In genomic region chr17:57906910-57907309, GRCh38 we compare ENCODE assay signal across 12 cellular contexts. TPM values are rescaled to one million over a fixed set of nuclear protein-coding genes. Genes with fewer than 3 reads are reported as not detected.
A peak's percentile ranks its signal among the peaks of the same experiment; 100 is the strongest.
DNase-seq lines count a peak whose midpoint lies in the region; ATAC-seq and TF ChIP-seq lines count a peak whose summit lies in the region.
"Had no signal": no experiment of that assay in that cellular context is flagged by ENCODE, and none has a peak within 500 bp of the region (broad histone marks: within the 10 kb centered on the region; RNA-seq: fewer than 3 reads in every experiment).

No MANE protein-coding gene starts in this region.

- CTCF ChIA-PET in T-cell (lab: Charles Lee), result interaction anchor here in 1 of 2 donors (0.8 kb wide), 1 partner anchor 93 kb away, joined by 8 read pairs; no protein-coding TSS in a partner anchor

- ATAC-seq in T-cell (replicated peaks in 1 of 4) (no peak), GM19397 (IDR thresholded peaks at IDR 0.05; ENCODE audit: unreplicated experiment) (no peak), esophagus mucosa (no peak)

- H3K36me3 ChIP-seq in endodermal cell (ENCODE audit: control insufficient read depth, insufficient read depth, low read length), result no peaks in the 10 kb centered on the region

- H3K9me3 ChIP-seq in endodermal cell (ENCODE audit: control insufficient read depth, low read length), result no peaks in the 10 kb centered on the region

- peak; percentile 68 for TF ChIP-seq CTCF in endodermal cell (conservative IDR thresholded peaks at IDR 0.05)

- POLR2A ChIA-PET in T-cell (lab: Charles Lee), result no interaction called here

- no peak overlapping the region for H3K9ac ChIP-seq in endodermal cell (ENCODE audit: extremely low read depth, low read length, poor library complexity, severe bottlenecking)

- H3K4me1 Mint-ChIP-seq in endodermal cell, result peaks cover 45% of the 10 kb centered on the region
- H3K4me1 Mint-ChIP-seq in T-cell, result peaks cover 12 to 13% (median 13%) of the 10 kb centered on the region in 3 donors

- DNase-seq in Daoy (ENCODE audit: low read depth) (peak; percentile 36), NCI-H69 (lab: John Stamatoyannopoulos, UW) (peak; percentile 66), endodermal cell (peak; percentile 91), posterior cingulate gyrus (peak; percentile 72 to 98 (median 86)), T-cell (no peak), NCI-H1092 treated with DMSO at 0.1 percent for 48 hours (lab: John Stamatoyannopoulos, UW) (no peak)
- DNase-seq: activated CD4-positive, CD25-positive, alpha-beta regulatory T cell treated with anti-CD3 and anti-CD28 coated beads, Interleukin-2, amount 50 U/mL, for 72 hours; NCI-H2171; small intestine had no signal

- WGBS in endodermal cell (ENCODE audit: insufficient coverage in 1 of 2, insufficient read length in 1 of 2), 2 experiments, result 78% methylated on average over 5 to 7 of the region's 7 CpGs

- intact Hi-C loops in posterior cingulate gyrus (cut with DNase I), result no loop called here

- H3K27ac Mint-ChIP-seq in endodermal cell (peak overlapping the region; percentile 15), T-cell (no peak overlapping the region)
- H3K27ac Mint-ChIP-seq: stimulated activated naive CD8-positive, alpha-beta T cell treated with anti-CD3 and anti-CD28 coated beads, Interleukin-15, Interleukin-2, amounts not matched to agents 100 ng/mL and 50 ng/mL, for 24 hours had no signal

- peaks cover 17% of the 10 kb centered on the region for H3K4me1 ChIP-seq in endodermal cell (ENCODE audit: control insufficient read depth, insufficient read depth, low read length)

- no peak overlapping the region for H3K4me3 ChIP-seq in endodermal cell (ENCODE audit: low read length)

- H3K27me3 Mint-ChIP-seq in endodermal cell (ENCODE audit: insufficient read depth) (no peaks in the 10 kb centered on the region), T-cell (no peaks in the 10 kb centered on the region)

- H3K27me3 ChIP-seq in endodermal cell (ENCODE audit: control insufficient read depth, insufficient read depth, low read length, poor library complexity, severe bottlenecking), result no peaks in the 10 kb centered on the region

- H3K4me3 Mint-ChIP-seq in endodermal cell, result no peak overlapping the region
- H3K4me3 Mint-ChIP-seq in T-cell, result no peak overlapping the region
- H3K4me3 Mint-ChIP-seq: stimulated activated naive CD8-positive, alpha-beta T cell treated with anti-CD3 and anti-CD28 coated beads, Interleukin-15, Interleukin-2, amounts not matched to agents 100 ng/mL and 50 ng/mL, for 24 hours had no signal

- H3K27ac ChIP-seq in endodermal cell (ENCODE audit: low read depth, low read length), result peak overlapping the region; percentile 79

- H3K36me3 Mint-ChIP-seq in endodermal cell (ENCODE audit: low read depth) (no peaks in the 10 kb centered on the region), T-cell (no peaks in the 10 kb centered on the region)

- H3K9me3 Mint-ChIP-seq in endodermal cell, result no peaks in the 10 kb centered on the region
- H3K9me3 Mint-ChIP-seq in T-cell, result no peaks in the 10 kb centered on the region
- H3K9me3 Mint-ChIP-seq: stimulated activated naive CD8-positive, alpha-beta T cell treated with anti-CD3 and anti-CD28 coated beads, Interleukin-15, Interleukin-2, amounts not matched to agents 100 ng/mL and 50 ng/mL, for 24 hours had no signal

RNA-seq across cellular contexts. Expression of gene CUEDC1, which starts 48.3 kb away (rescaled TPM):
- total RNA-seq in Daoy (2014; rRNA removed; shearing (Covaris generic)), result 5.0 and 7.0 TPM in 2 replicates
- total RNA-seq in endodermal cell (10 to 100 TPM; 11.0 to 18.7 TPM), T-cell (1 to 10 TPM in 1 of 5 donors, under 1 TPM in 3, not detected in 1; 0.33 to 1.4 (median 0.74) TPM), esophagus mucosa (23.8 TPM)
- polyA plus RNA-seq in endodermal cell (2013, experiment 1 of 2), result 43.5 TPM
- 39.6 TPM for polyA plus RNA-seq in endodermal cell (2013, experiment 2 of 2)

RNA-seq across cellular contexts. Expression of gene MRPS23, which starts 57.1 kb away (rescaled TPM):
- 34.0 and 51.2 TPM in 2 replicates for total RNA-seq in Daoy (2014; rRNA removed; shearing (Covaris generic))
- total RNA-seq in endodermal cell (10 to 100 TPM; 43.9 to 49.2 TPM), T-cell (10 to 100 TPM; 13.3 to 32.3 (median 25.2) TPM), esophagus mucosa (29.4 TPM)
- 40.1 TPM for polyA plus RNA-seq in endodermal cell (2013, experiment 1 of 2)
- 41.1 TPM for polyA plus RNA-seq in endodermal cell (2013, experiment 2 of 2)

Comparison
In these comparisons a context has a peak if more than half of its experiments do, and no peak if none do; other contexts are left out.
1. DNase-seq: peak in Daoy (single experiment), NCI-H69 (single experiment), endodermal cell (single experiment) and posterior cingulate gyrus (10 of 10); none in T-cell (0 of 34) and NCI-H1092 treated with DMSO at 0.1 percent for 48 hours (single experiment).